ENCODE assay signal across 3 cellular contexts in the genomic region with DNA sequence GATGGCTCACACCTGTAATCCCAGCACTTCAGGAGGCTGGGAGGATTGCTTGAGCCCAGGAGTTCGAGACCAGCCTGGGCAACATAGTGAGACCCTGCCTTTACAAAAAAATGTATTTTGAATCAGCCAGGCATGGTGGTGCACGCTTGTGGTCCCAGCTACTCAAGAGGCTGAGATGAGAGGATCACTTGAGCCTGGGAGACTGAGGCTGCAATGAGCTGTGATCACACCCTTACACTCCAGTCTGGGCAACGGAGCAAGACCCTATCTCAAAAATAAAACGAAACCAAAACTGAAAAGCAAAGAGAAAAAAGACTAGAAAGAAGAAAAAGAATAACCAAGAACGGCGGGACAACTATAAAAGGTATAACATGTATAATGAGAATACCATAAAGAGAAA.
TF ChIP-seq lines count a peak whose summit lies in the region.

No MANE protein-coding gene starts in this region.

TF ChIP-seq in A549, 52 proteins besides CTCF, POLR2A, EP300 and RAD21 (continued from another document):
- TF ChIP-seq KDM5A (IDR thresholded peaks at IDR 0.05) = no peak
- TF ChIP-seq NPAS2 (CRISPR knock-in tag; IDR thresholded peaks at IDR 0.05; ENCODE audit: borderline replicate concordance) = no peak
- no peak for TF ChIP-seq RFX5 (IDR thresholded peaks at IDR 0.05)
- TF ChIP-seq, protein P1, sequence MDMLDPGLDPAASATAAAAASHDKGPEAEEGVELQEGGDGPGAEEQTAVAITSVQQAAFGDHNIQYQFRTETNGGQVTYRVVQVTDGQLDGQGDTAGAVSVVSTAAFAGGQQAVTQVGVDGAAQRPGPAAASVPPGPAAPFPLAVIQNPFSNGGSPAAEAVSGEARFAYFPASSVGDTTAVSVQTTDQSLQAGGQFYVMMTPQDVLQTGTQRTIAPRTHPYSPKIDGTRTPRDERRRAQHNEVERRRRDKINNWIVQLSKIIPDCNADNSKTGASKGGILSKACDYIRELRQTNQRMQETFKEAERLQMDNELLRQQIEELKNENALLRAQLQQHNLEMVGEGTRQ (IDR thresholded peaks at IDR 0.05) = no peak
- TF ChIP-seq SREBF2 (IDR thresholded peaks at IDR 0.05) = no peak
- TF ChIP-seq KDM1A (IDR thresholded peaks at IDR 0.05; ENCODE audit: low read depth) = no peak
- TF ChIP-seq CEBPB (IDR thresholded peaks at IDR 0.05) = no peak

TF ChIP-seq in HEK293, 187 proteins besides CTCF, POLR2A, EP300 and RAD21 (continued from another document):
- TF ChIP-seq, protein P2, sequence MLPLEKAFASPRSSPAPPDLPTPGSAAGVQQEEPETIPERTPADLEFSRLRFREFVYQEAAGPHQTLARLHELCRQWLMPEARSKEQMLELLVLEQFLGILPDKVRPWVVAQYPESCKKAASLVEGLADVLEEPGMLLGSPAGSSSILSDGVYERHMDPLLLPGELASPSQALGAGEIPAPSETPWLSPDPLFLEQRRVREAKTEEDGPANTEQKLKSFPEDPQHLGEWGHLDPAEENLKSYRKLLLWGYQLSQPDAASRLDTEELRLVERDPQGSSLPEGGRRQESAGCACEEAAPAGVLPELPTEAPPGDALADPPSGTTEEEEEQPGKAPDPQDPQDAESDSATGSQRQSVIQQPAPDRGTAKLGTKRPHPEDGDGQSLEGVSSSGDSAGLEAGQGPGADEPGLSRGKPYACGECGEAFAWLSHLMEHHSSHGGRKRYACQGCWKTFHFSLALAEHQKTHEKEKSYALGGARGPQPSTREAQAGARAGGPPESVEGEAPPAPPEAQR (tag by site-specific recombination; IDR thresholded peaks at IDR 0.05) = no peak
- TF ChIP-seq ZNF600 (tag by site-specific recombination; IDR thresholded peaks at IDR 0.05) (no peak), KLF9 (tag by site-specific recombination; IDR thresholded peaks at IDR 0.05; ENCODE audit: low read depth) (no peak), SETDB1 (IDR thresholded peaks at IDR 0.05; ENCODE audit: insufficient read length, low read length) (no peak), ZNF121 (tag by site-specific recombination; IDR thresholded peaks at IDR 0.05) (peak; percentile 88)
- TF ChIP-seq, protein P3, sequence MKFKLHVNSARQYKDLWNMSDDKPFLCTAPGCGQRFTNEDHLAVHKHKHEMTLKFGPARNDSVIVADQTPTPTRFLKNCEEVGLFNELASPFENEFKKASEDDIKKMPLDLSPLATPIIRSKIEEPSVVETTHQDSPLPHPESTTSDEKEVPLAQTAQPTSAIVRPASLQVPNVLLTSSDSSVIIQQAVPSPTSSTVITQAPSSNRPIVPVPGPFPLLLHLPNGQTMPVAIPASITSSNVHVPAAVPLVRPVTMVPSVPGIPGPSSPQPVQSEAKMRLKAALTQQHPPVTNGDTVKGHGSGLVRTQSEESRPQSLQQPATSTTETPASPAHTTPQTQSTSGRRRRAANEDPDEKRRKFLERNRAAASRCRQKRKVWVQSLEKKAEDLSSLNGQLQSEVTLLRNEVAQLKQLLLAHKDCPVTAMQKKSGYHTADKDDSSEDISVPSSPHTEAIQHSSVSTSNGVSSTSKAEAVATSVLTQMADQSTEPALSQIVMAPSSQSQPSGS (tag by site-specific recombination; IDR thresholded peaks at IDR 0.05; ENCODE audit: low read depth) = no peak
- TF ChIP-seq, protein P4, sequence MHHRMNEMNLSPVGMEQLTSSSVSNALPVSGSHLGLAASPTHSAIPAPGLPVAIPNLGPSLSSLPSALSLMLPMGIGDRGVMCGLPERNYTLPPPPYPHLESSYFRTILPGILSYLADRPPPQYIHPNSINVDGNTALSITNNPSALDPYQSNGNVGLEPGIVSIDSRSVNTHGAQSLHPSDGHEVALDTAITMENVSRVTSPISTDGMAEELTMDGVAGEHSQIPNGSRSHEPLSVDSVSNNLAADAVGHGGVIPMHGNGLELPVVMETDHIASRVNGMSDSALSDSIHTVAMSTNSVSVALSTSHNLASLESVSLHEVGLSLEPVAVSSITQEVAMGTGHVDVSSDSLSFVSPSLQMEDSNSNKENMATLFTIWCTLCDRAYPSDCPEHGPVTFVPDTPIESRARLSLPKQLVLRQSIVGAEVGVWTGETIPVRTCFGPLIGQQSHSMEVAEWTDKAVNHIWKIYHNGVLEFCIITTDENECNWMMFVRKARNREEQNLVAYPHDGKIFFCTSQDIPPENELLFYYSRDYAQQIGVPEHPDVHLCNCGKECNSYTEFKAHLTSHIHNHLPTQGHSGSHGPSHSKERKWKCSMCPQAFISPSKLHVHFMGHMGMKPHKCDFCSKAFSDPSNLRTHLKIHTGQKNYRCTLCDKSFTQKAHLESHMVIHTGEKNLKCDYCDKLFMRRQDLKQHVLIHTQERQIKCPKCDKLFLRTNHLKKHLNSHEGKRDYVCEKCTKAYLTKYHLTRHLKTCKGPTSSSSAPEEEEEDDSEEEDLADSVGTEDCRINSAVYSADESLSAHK (tag by site-specific recombination; IDR thresholded peaks at IDR 0.05) = no peak

TF ChIP-seq in K562, 482 proteins besides CTCF, POLR2A, EP300 and RAD21 (continued from another document):
- peak; percentile 59; the same call in 1 of the 2 replicates for TF ChIP-seq SMARCA5 (IDR thresholded peaks at IDR 0.05)
- 0 out of 2 replicates have a peak, but pooled peaks have one; percentile 31 for TF ChIP-seq LARP7 (IDR thresholded peaks at IDR 0.05)
- no peak for TF ChIP-seq ZNF3 (CRISPR knock-in tag; IDR thresholded peaks at IDR 0.05)
- peak; percentile 38 for TF ChIP-seq CBX8 (IDR thresholded peaks at IDR 0.05; ENCODE audit: borderline replicate concordance, extremely low read depth, low read depth, low read length, poor library complexity, severe bottlenecking)
- TF ChIP-seq RBM25 (IDR thresholded peaks at IDR 0.05; ENCODE audit: low read depth, low read length, severe bottlenecking) = peak; percentile 35
- peak; percentile 99 for TF ChIP-seq ZNF121 (CRISPR knock-in tag; conservative IDR thresholded peaks at IDR 0.05)
- TF ChIP-seq PCBP2 (IDR thresholded peaks at IDR 0.05; ENCODE audit: low read depth, low read length, poor library complexity, severe bottlenecking) = no peak
- TF ChIP-seq, protein P5, sequence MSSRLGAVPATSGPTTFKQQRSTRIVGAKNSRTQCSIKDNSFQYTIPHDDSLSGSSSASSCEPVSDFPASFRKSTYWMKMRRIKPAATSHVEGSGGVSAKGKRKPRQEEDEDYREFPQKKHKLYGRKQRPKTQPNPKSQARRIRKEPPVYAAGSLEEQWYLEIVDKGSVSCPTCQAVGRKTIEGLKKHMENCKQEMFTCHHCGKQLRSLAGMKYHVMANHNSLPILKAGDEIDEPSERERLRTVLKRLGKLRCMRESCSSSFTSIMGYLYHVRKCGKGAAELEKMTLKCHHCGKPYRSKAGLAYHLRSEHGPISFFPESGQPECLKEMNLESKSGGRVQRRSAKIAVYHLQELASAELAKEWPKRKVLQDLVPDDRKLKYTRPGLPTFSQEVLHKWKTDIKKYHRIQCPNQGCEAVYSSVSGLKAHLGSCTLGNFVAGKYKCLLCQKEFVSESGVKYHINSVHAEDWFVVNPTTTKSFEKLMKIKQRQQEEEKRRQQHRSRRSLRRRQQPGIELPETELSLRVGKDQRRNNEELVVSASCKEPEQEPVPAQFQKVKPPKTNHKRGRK (tag; IDR thresholded peaks at IDR 0.05) = peak; percentile 64
